In genomic region chr2:109604597-109604996, GRCh38 we compare ENCODE assay signal across 1 cellular context.
TF ChIP-seq lines count a peak whose summit lies in the region.

No MANE protein-coding gene starts in this region.

TF ChIP-seq in K562, 482 proteins besides CTCF, POLR2A, EP300 and RAD21:
- TF ChIP-seq TSC22D4 (tag; IDR thresholded peaks at IDR 0.05), result no peak
- 0 out of 2 replicates have a peak, but pooled peaks have one; percentile 12 for TF ChIP-seq C11orf30 (IDR thresholded peaks at IDR 0.05; ENCODE audit: low read depth)
- TF ChIP-seq ATF2 (CRISPR knock-in tag; IDR thresholded peaks at IDR 0.05), result no peak
- TF ChIP-seq ZNF124 (CRISPR knock-in tag; IDR thresholded peaks at IDR 0.05), result no peak
- no peak for TF ChIP-seq MAZ (CRISPR knock-in tag; conservative IDR thresholded peaks at IDR 0.05 in 1 of 2, IDR thresholded peaks at IDR 0.05 in 1 of 2)
- no peak for TF ChIP-seq ZBTB33 (CRISPR knock-in tag; IDR thresholded peaks at IDR 0.05)
